In genomic region chr1:203619091-203619780, GRCh38 we compare ENCODE assay signal across 23 cellular contexts.
"Had no signal": no experiment of that assay in that cellular context is flagged by ENCODE, and none has a peak within 500 bp of the region (broad histone marks: within the 10 kb centered on the region; RNA-seq: fewer than 3 reads in every experiment).

No MANE protein-coding gene starts in this region.

- H3K9me3 Mint-ChIP-seq: effector memory CD8-positive, alpha-beta T cell; immature natural killer cell; nephron progenitor cell; stimulated activated naive B cell treated with anti-CD40 and anti-IgM and Interleukin-4, amounts not matched to agents 10 μg/mL and 1 μg/mL and 100 μg/mL, for 72 hours; stimulated activated naive CD8-positive, alpha-beta T cell treated with anti-CD3 and anti-CD28 coated beads, Interleukin-15, amount 100 ng/mL, for 72 hours had no signal

- DNase-seq: cerebellar nuclear complex; cortex of kidney; effector memory CD8-positive, alpha-beta T cell; erythroblast; esophagus squamous epithelium; foreskin melanocyte; glutamatergic neuron; heart right ventricle; hippocampal formation; immature natural killer cell; left ventricle myocardium superior; lower lobe of right lung; nephron progenitor cell; occipital lobe; ovary; right lobe of liver; small intestine; stimulated activated CD4-positive, alpha-beta T cell treated with anti-CD3 and anti-CD28 coated beads, Interleukin-15, amount 100 ng/mL, for 24 hours; stimulated activated CD4-positive, alpha-beta T cell treated with anti-CD3 and anti-CD28 coated beads, Interleukin-2, amount 100 ng/mL, for 48 hours; stimulated activated naive B cell treated with anti-CD40 and anti-IgM and Interleukin-4, amounts not matched to agents 10 μg/mL and 1 μg/mL and 100 μg/mL, for 72 hours; stimulated activated naive CD8-positive, alpha-beta T cell treated with anti-CD3 and anti-CD28 coated beads, Interleukin-15, amount 100 ng/mL, for 72 hours; transverse colon had no signal

- H3K27me3 ChIP-seq: esophagus squamous epithelium, heart right ventricle, ovary, right lobe of liver, suprapubic skin, transverse colon had no signal

- H3K27ac Mint-ChIP-seq: nephron progenitor cell; stimulated activated naive B cell treated with anti-CD40 and anti-IgM and Interleukin-4, amounts not matched to agents 10 μg/mL and 1 μg/mL and 100 μg/mL, for 72 hours had no signal

- H3K9me3 ChIP-seq: esophagus squamous epithelium, heart right ventricle, lower lobe of right lung, ovary, right lobe of liver, suprapubic skin, transverse colon had no signal

- H3K4me1 ChIP-seq: lower lobe of right lung, right lobe of liver had no signal

- H3K27ac ChIP-seq: esophagus squamous epithelium, heart right ventricle, lower lobe of right lung, ovary, right lobe of liver, suprapubic skin, transverse colon had no signal

- H3K36me3 Mint-ChIP-seq: immature natural killer cell; stimulated activated naive B cell treated with anti-CD40 and anti-IgM and Interleukin-4, amounts not matched to agents 10 μg/mL and 1 μg/mL and 100 μg/mL, for 72 hours had no signal

- H3K4me3 Mint-ChIP-seq: effector memory CD8-positive, alpha-beta T cell; immature natural killer cell; nephron progenitor cell; stimulated activated naive B cell treated with anti-CD40 and anti-IgM and Interleukin-4, amounts not matched to agents 10 μg/mL and 1 μg/mL and 100 μg/mL, for 72 hours; stimulated activated naive CD8-positive, alpha-beta T cell treated with anti-CD3 and anti-CD28 coated beads, Interleukin-15, amount 100 ng/mL, for 72 hours had no signal

- ATAC-seq: effector memory CD8-positive, alpha-beta T cell; heart right ventricle; left ventricle myocardium superior; lower lobe of right lung; right lobe of liver; stimulated activated naive B cell treated with anti-CD40 and anti-IgM and Interleukin-4, amounts not matched to agents 10 μg/mL and 1 μg/mL and 100 μg/mL, for 72 hours; stimulated activated naive CD8-positive, alpha-beta T cell treated with anti-CD3 and anti-CD28 coated beads, Interleukin-15, amount 100 ng/mL, for 72 hours had no signal

- H3K4me1 Mint-ChIP-seq: stimulated activated naive B cell treated with anti-CD40 and anti-IgM and Interleukin-4, amounts not matched to agents 10 μg/mL and 1 μg/mL and 100 μg/mL, for 72 hours had no signal

- H3K4me3 ChIP-seq: esophagus squamous epithelium, heart right ventricle, lower lobe of right lung, ovary, right lobe of liver, suprapubic skin, transverse colon had no signal

- H3K36me3 ChIP-seq: esophagus squamous epithelium, heart right ventricle, lower lobe of right lung, ovary, right lobe of liver, suprapubic skin, transverse colon had no signal

- H3K27me3 Mint-ChIP-seq: effector memory CD8-positive, alpha-beta T cell; stimulated activated naive B cell treated with anti-CD40 and anti-IgM and Interleukin-4, amounts not matched to agents 10 μg/mL and 1 μg/mL and 100 μg/mL, for 72 hours; stimulated activated naive CD8-positive, alpha-beta T cell treated with anti-CD3 and anti-CD28 coated beads, Interleukin-15, amount 100 ng/mL, for 72 hours had no signal
